Comparison of ENCODE assay signal across 21 cellular contexts in genomic region chr10:21021231-21021630, GRCh38.
"Had no signal": no experiment of that assay in that cellular context is flagged by ENCODE, and none has a peak within 500 bp of the region (broad histone marks: within the 10 kb centered on the region; RNA-seq: fewer than 3 reads in every experiment).

No MANE protein-coding gene starts in this region.

- H3K9me3 ChIP-seq: neutrophil, pancreas, psoas muscle, right lobe of liver, sigmoid colon, suprapubic skin, testis, tibial artery, transverse colon, upper lobe of right lung, uterus had no signal

- H3K4me1 ChIP-seq: pancreas, psoas muscle, sigmoid colon, testis, tibial artery, transverse colon, upper lobe of right lung, uterus had no signal

- H3K4me3 ChIP-seq: pancreas, psoas muscle, right lobe of liver, sigmoid colon, suprapubic skin, testis, tibial artery, transverse colon, upper lobe of right lung, uterus had no signal

- H3K27ac ChIP-seq: neutrophil, pancreas, psoas muscle, right lobe of liver, sigmoid colon, suprapubic skin, testis, tibial artery, transverse colon, upper lobe of right lung, uterus had no signal

- H3K27me3 ChIP-seq: neutrophil, pancreas, right lobe of liver, sigmoid colon, suprapubic skin, testis, tibial artery, transverse colon, upper lobe of right lung, uterus had no signal

- H3K36me3 ChIP-seq: neutrophil, pancreas, right lobe of liver, sigmoid colon, suprapubic skin, tibial artery, transverse colon, upper lobe of right lung, uterus had no signal

- H3K27ac Mint-ChIP-seq: naive thymus-derived CD8-positive, alpha-beta T cell; natural killer cell treated with Interleukin-12 subunit alpha and Interleukin-12 subunit beta and Interleukin-15 and Interleukin-18, amount 100 ng/mL, for 72 hours; nephron progenitor cell; stimulated activated effector memory CD8-positive, alpha-beta T cell treated with anti-CD3 and anti-CD28 coated beads, Interleukin-12 subunit alpha, Interleukin-12 subunit beta, amount 100 ng/mL, for 72 hours; stimulated activated naive B cell treated with anti-CD40 and anti-IgM and Interleukin-4, amounts not matched to agents 10 μg/mL and 1 μg/mL and 100 μg/mL, for 72 hours; stimulated activated naive CD8-positive, alpha-beta T cell treated with anti-CD3 and anti-CD28 coated beads, Interleukin-15, Interleukin-2, amounts not matched to agents 100 ng/mL and 50 ng/mL, for 24 hours; type B pancreatic cell had no signal

- H3K9me3 Mint-ChIP-seq: natural killer cell treated with Interleukin-12 subunit alpha and Interleukin-12 subunit beta and Interleukin-15 and Interleukin-18, amount 100 ng/mL, for 72 hours; nephron progenitor cell; type B pancreatic cell had no signal

- H3K4me3 Mint-ChIP-seq: naive B cell; naive thymus-derived CD8-positive, alpha-beta T cell; natural killer cell treated with Interleukin-12 subunit alpha and Interleukin-12 subunit beta and Interleukin-15 and Interleukin-18, amount 100 ng/mL, for 72 hours; nephron progenitor cell; neural crest cell; stimulated activated effector memory CD8-positive, alpha-beta T cell treated with anti-CD3 and anti-CD28 coated beads, Interleukin-12 subunit alpha, Interleukin-12 subunit beta, amount 100 ng/mL, for 72 hours; stimulated activated naive B cell treated with anti-CD40 and anti-IgM and Interleukin-4, amounts not matched to agents 10 μg/mL and 1 μg/mL and 100 μg/mL, for 72 hours; stimulated activated naive CD8-positive, alpha-beta T cell treated with anti-CD3 and anti-CD28 coated beads, Interleukin-15, Interleukin-2, amounts not matched to agents 100 ng/mL and 50 ng/mL, for 24 hours; type B pancreatic cell had no signal

- ATAC-seq: naive thymus-derived CD8-positive, alpha-beta T cell; psoas muscle had no signal

- DNase-seq: naive B cell; naive thymus-derived CD8-positive, alpha-beta T cell; psoas muscle; sigmoid colon; stimulated activated naive B cell treated with anti-CD40 and anti-IgM and Interleukin-4, amounts not matched to agents 10 μg/mL and 1 μg/mL and 100 μg/mL, for 72 hours; stimulated activated naive CD4-positive, alpha-beta T cell treated with Interleukin-2 at 50 U/mL for 16 hours; tibial artery; upper lobe of right lung; uterus had no signal

- H3K27me3 Mint-ChIP-seq: naive B cell; stimulated activated naive B cell treated with anti-CD40 and anti-IgM and Interleukin-4, amounts not matched to agents 10 μg/mL and 1 μg/mL and 100 μg/mL, for 72 hours; stimulated activated naive CD8-positive, alpha-beta T cell treated with anti-CD3 and anti-CD28 coated beads, Interleukin-15, Interleukin-2, amounts not matched to agents 100 ng/mL and 50 ng/mL, for 24 hours; type B pancreatic cell had no signal

- H3K4me1 Mint-ChIP-seq: naive B cell; naive thymus-derived CD8-positive, alpha-beta T cell; nephron progenitor cell; neural crest cell; stimulated activated effector memory CD8-positive, alpha-beta T cell treated with anti-CD3 and anti-CD28 coated beads, Interleukin-12 subunit alpha, Interleukin-12 subunit beta, amount 100 ng/mL, for 72 hours; stimulated activated naive B cell treated with anti-CD40 and anti-IgM and Interleukin-4, amounts not matched to agents 10 μg/mL and 1 μg/mL and 100 μg/mL, for 72 hours had no signal

- H3K36me3 Mint-ChIP-seq: naive B cell; naive thymus-derived CD8-positive, alpha-beta T cell; natural killer cell treated with Interleukin-12 subunit alpha and Interleukin-12 subunit beta and Interleukin-15 and Interleukin-18, amount 100 ng/mL, for 72 hours; stimulated activated effector memory CD8-positive, alpha-beta T cell treated with anti-CD3 and anti-CD28 coated beads, Interleukin-12 subunit alpha, Interleukin-12 subunit beta, amount 100 ng/mL, for 72 hours; stimulated activated naive B cell treated with anti-CD40 and anti-IgM and Interleukin-4, amounts not matched to agents 10 μg/mL and 1 μg/mL and 100 μg/mL, for 72 hours had no signal
